ENCODE assay signal across 29 cellular contexts in the genomic region with DNA sequence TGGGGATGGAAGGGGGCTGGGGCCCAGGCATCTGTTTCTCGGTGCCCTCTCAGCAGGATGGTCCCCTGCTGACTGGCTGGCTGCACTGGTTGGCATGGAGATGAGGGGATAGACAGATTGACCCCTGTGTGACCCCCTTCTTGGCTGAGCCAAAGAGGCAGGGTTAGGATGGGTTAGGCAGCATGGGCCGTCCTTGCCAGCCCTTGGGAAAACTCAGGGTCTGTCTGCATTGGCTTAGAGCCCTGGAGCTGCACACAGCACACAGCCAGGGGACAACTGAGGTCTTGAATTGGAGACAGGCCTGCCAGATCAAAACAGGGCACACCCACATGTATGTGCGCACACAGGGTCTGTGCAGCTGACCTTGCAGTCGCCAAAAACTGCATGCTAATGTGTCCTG. TPM values are rescaled to one million over a fixed set of nuclear protein-coding genes. Genes with fewer than 3 reads are reported as not detected.
DNase-seq lines count a peak whose midpoint lies in the region; ATAC-seq, FAIRE-seq and TF ChIP-seq lines count a peak whose summit lies in the region.
"Had no signal": no experiment of that assay in that cellular context is flagged by ENCODE, and none has a peak within 500 bp of the region (broad histone marks: within the 10 kb centered on the region; RNA-seq: fewer than 3 reads in every experiment).

No MANE protein-coding gene starts in this region.

- peak; percentile 3 to 23 for ATAC-seq in left cardiac atrium
- no peak for ATAC-seq in stimulated activated memory B cell treated with anti-CD40 and anti-IgM and Interleukin-4, amounts not matched to agents 10 μg/mL and 1 μg/mL and 100 μg/mL, for 72 hours
- ATAC-seq: CD8-positive, alpha-beta T cell; K562; WTC11 had no signal

- H3K4me3 ChIP-seq in GM23248 (no peak overlapping the region), subcutaneous abdominal adipose tissue (ENCODE audit: low read depth in 1 of 5, low read length in 5 of 5) (no peak overlapping the region), Caco-2 (ENCODE audit: low read depth, low read length) (no peak overlapping the region)
- H3K4me3 ChIP-seq: K562, lung, psoas muscle had no signal

- H3K27ac ChIP-seq in GM23248, result no peak overlapping the region
- peak overlapping the region; percentile 22 for H3K27ac ChIP-seq in angular gyrus (ENCODE audit: low read depth, low read length)
- peak overlapping the region; percentile 75 for H3K27ac ChIP-seq in subcutaneous abdominal adipose tissue (ENCODE audit: low read depth, low read length)
- H3K27ac ChIP-seq: epithelial cell of prostate, neutrophil, psoas muscle had no signal

- H3K4me1 Mint-ChIP-seq in stimulated activated memory B cell treated with anti-CD40 and anti-IgM and Interleukin-4, amounts not matched to agents 10 μg/mL and 1 μg/mL and 100 μg/mL, for 72 hours, result peaks cover 16% of the 10 kb centered on the region
- peaks cover 9% of the 10 kb centered on the region for H3K4me1 Mint-ChIP-seq in Caco-2 (ENCODE audit: low read depth, unreplicated experiment)
- H3K4me1 Mint-ChIP-seq: WTC11 had no signal

- CTCF ChIA-PET in Caco-2 (lab: Charles Lee), result no interaction called here

- H4K20me1 ChIP-seq in GM23248 (ENCODE audit: insufficient read depth), result no peaks in the 10 kb centered on the region

- in situ Hi-C loops in GM23248 (cut with MboI), result no loop called here

- H3K79me2 ChIP-seq in GM23248 (ENCODE audit: insufficient read depth), result peaks cover 98% of the 10 kb centered on the region

- no peak overlapping the region for H2AFZ ChIP-seq in GM23248

- POLR2A ChIA-PET in Caco-2 (lab: Charles Lee), result no interaction called here

- no peak overlapping the region for H3K27ac Mint-ChIP-seq in stimulated activated memory B cell treated with anti-CD40 and anti-IgM and Interleukin-4, amounts not matched to agents 10 μg/mL and 1 μg/mL and 100 μg/mL, for 72 hours
- no peak overlapping the region for H3K27ac Mint-ChIP-seq in Caco-2 (ENCODE audit: unreplicated experiment)
- H3K27ac Mint-ChIP-seq: CD8-positive, alpha-beta T cell; stimulated activated naive CD8-positive, alpha-beta T cell treated with anti-CD3 and anti-CD28 coated beads, Interleukin-15, Interleukin-2, amounts not matched to agents 100 ng/mL and 50 ng/mL, for 24 hours; WTC11 had no signal

- 51 to 55% methylated on average over 4 of the region's 4 CpGs for WGBS in GM23248 (ENCODE audit: low coverage in 1 of 2, low lambda C conversion rate in 2 of 2, missing lambda C conversion rate in 2 of 2), 2 experiments

- no peak overlapping the region for H3K4me3 Mint-ChIP-seq in stimulated activated memory B cell treated with anti-CD40 and anti-IgM and Interleukin-4, amounts not matched to agents 10 μg/mL and 1 μg/mL and 100 μg/mL, for 72 hours
- H3K4me3 Mint-ChIP-seq in Caco-2 (ENCODE audit: unreplicated experiment), result no peak overlapping the region
- H3K4me3 Mint-ChIP-seq: CD8-positive, alpha-beta T cell; central memory CD8-positive, alpha-beta T cell; stimulated activated naive CD8-positive, alpha-beta T cell treated with anti-CD3 and anti-CD28 coated beads, Interleukin-15, Interleukin-2, amounts not matched to agents 100 ng/mL and 50 ng/mL, for 24 hours; WTC11 had no signal

- TF ChIP-seq CTCF in Caco-2 (IDR thresholded peaks at IDR 0.05; ENCODE audit: insufficient read depth in 1 of 2, low read depth in 1 of 2, low read length in 1 of 2, severe bottlenecking in 1 of 2, unreplicated experiment in 1 of 2), result no peak

- H3K36me3 ChIP-seq in GM23248 (ENCODE audit: low read depth) (peaks cover 74% of the 10 kb centered on the region), subcutaneous abdominal adipose tissue (ENCODE audit: control insufficient read depth in 5 of 5, insufficient read depth in 5 of 5, low read length in 5 of 5) (peaks cover 0 to 99% (median 83%) of the 10 kb centered on the region in 5 donors), Caco-2 (ENCODE audit: control insufficient read depth, insufficient read depth, low read length) (peaks cover 8% of the 10 kb centered on the region)
- H3K36me3 ChIP-seq: neutrophil had no signal

- peaks cover 76% of the 10 kb centered on the region for H3F3A ChIP-seq in GM23248 (ENCODE audit: insufficient read depth)

- H3K9ac ChIP-seq in GM23248, result peak overlapping the region; percentile 5; the same call in 1 of the 2 replicates
- peak overlapping the region in 2 of 5 donors; percentile 23 to 40 for H3K9ac ChIP-seq in subcutaneous abdominal adipose tissue (ENCODE audit: low read length in 5 of 5)

- FAIRE-seq in HTR-8/SVneo (lab: Jason Lieb, UNC), result no peak
- FAIRE-seq: islet of Langerhans, K562, urothelium cell line had no signal

- no TSS peak for BruUV-seq in Caco-2 (replicated peaks; lab: Mats Ljungman, UMichigan)

- H3K9me2 ChIP-seq in GM23248 (ENCODE audit: insufficient read depth), result no peaks in the 10 kb centered on the region

- peaks cover 16% of the 10 kb centered on the region for H3K27me3 Mint-ChIP-seq in stimulated activated memory B cell treated with anti-CD40 and anti-IgM and Interleukin-4, amounts not matched to agents 10 μg/mL and 1 μg/mL and 100 μg/mL, for 72 hours
- H3K27me3 Mint-ChIP-seq in Caco-2 (ENCODE audit: insufficient read depth, unreplicated experiment), result no peaks in the 10 kb centered on the region
- H3K27me3 Mint-ChIP-seq: central memory CD8-positive, alpha-beta T cell; stimulated activated naive CD8-positive, alpha-beta T cell treated with anti-CD3 and anti-CD28 coated beads, Interleukin-15, Interleukin-2, amounts not matched to agents 100 ng/mL and 50 ng/mL, for 24 hours had no signal

- H3K4me1 ChIP-seq in GM23248 (ENCODE audit: insufficient read depth), result peaks cover 3% of the 10 kb centered on the region
- peaks cover 14 to 88% (median 70%) of the 10 kb centered on the region in 5 donors for H3K4me1 ChIP-seq in subcutaneous abdominal adipose tissue (ENCODE audit: control insufficient read depth in 5 of 5, insufficient read depth in 5 of 5, low read length in 5 of 5)
- H3K4me1 ChIP-seq in Caco-2, result peaks cover 15% of the 10 kb centered on the region
- H3K4me1 ChIP-seq: psoas muscle had no signal

- no peak for DNase-seq in GM23248
- no peak for DNase-seq in left cardiac atrium
- DNase-seq in Caco-2, result no peak
- DNase-seq in HTR-8/SVneo (ENCODE audit: insufficient read length, low spot score), result no peak
- DNase-seq in H4 (ENCODE audit: low spot score), result no peak
- DNase-seq: activated CD4-positive, alpha-beta T cell treated with anti-CD3 and anti-CD28 coated beads, Interleukin-2, amount 50 U/mL, for 48 hours; activated gamma-delta T cell treated with Interleukin-2 at 50 U/mL for 16 hours; CD8-positive, alpha-beta T cell; DMS79; foreskin melanocyte; H7; hippocampal formation; NCI-H526 treated with DMSO at 0.1 percent for 48 hours; psoas muscle; RPMI8226; stimulated activated CD4-positive, alpha-beta T cell treated with anti-CD3 and anti-CD28 coated beads, Interleukin-4, amount 100 ng/mL, for 24 hours; T1000 had no signal

- intact Hi-C loops in left cardiac atrium (cut with DNase I), result no loop called here
- intact Hi-C loops in Caco-2 (cut with micrococcal nuclease; ENCODE audit: unreplicated experiment), result no loop called here

- no peak overlapping the region for H3K4me2 ChIP-seq in GM23248 (ENCODE audit: unreplicated experiment)

- H3K36me3 Mint-ChIP-seq in stimulated activated memory B cell treated with anti-CD40 and anti-IgM and Interleukin-4, amounts not matched to agents 10 μg/mL and 1 μg/mL and 100 μg/mL, for 72 hours, result no peaks in the 10 kb centered on the region
- H3K36me3 Mint-ChIP-seq in Caco-2 (ENCODE audit: insufficient read depth, unreplicated experiment), result peaks cover 74% of the 10 kb centered on the region

- H3K9me3 ChIP-seq in GM23248 (ENCODE audit: low read depth), result no peaks in the 10 kb centered on the region
- no peaks in the 10 kb centered on the region for H3K9me3 ChIP-seq in subcutaneous abdominal adipose tissue (ENCODE audit: control insufficient read depth in 5 of 5, low read length in 5 of 5)
- no peaks in the 10 kb centered on the region for H3K9me3 ChIP-seq in Caco-2
- H3K9me3 ChIP-seq: neutrophil, psoas muscle had no signal

- H3K9me3 Mint-ChIP-seq in stimulated activated memory B cell treated with anti-CD40 and anti-IgM and Interleukin-4, amounts not matched to agents 10 μg/mL and 1 μg/mL and 100 μg/mL, for 72 hours, result no peaks in the 10 kb centered on the region
- H3K9me3 Mint-ChIP-seq in Caco-2 (ENCODE audit: unreplicated experiment), result no peaks in the 10 kb centered on the region
- H3K9me3 Mint-ChIP-seq: CD8-positive, alpha-beta T cell; central memory CD8-positive, alpha-beta T cell; stimulated activated naive CD8-positive, alpha-beta T cell treated with anti-CD3 and anti-CD28 coated beads, Interleukin-15, Interleukin-2, amounts not matched to agents 100 ng/mL and 50 ng/mL, for 24 hours; WTC11 had no signal

- H3K27me3 ChIP-seq in GM23248 (replicated peaks; ENCODE audit: insufficient read depth), result no peaks in the 10 kb centered on the region
- H3K27me3 ChIP-seq in subcutaneous abdominal adipose tissue (ENCODE audit: control insufficient read depth in 5 of 5, insufficient read depth in 4 of 5, low read length in 5 of 5), result no peaks in the 10 kb centered on the region
- no peaks in the 10 kb centered on the region for H3K27me3 ChIP-seq in Caco-2 (replicated peaks; ENCODE audit: control insufficient read depth, insufficient read depth, low read length)

RNA-seq across cellular contexts. Expression of a gene that starts 11.2 kb away (rescaled TPM):
- total RNA-seq in GM23248 (2014; rRNA removed; shearing (Covaris generic)), result not detected in 2 replicates
- polyA plus RNA-seq in GM23248 (2016; fragmentation: Nextera tagmentation; extraction: Ambion mirVana), result 0.60 TPM in 1 of 2 replicates, not detected in the other
- total RNA-seq in left cardiac atrium, result not detected
- total RNA-seq in Caco-2 (2022), result not detected in 2 replicates
- total RNA-seq in H4 (2014; rRNA removed; shearing (Covaris generic)), result not detected in 2 replicates
- total RNA-seq: CD8-positive, alpha-beta T cell; H7; K562; lung; psoas muscle; WTC11 had no signal
- polyA plus RNA-seq: K562, lung, psoas muscle had no signal

RNA-seq across cellular contexts. Expression of a gene that starts 30.4 kb away (rescaled TPM):
- 257 and 296 TPM in 2 replicates for total RNA-seq in GM23248 (2014; rRNA removed; shearing (Covaris generic))
- polyA plus RNA-seq in GM23248 (2016; fragmentation: Nextera tagmentation; extraction: Ambion mirVana), result 161 and 166 TPM in 2 replicates
- total RNA-seq in left cardiac atrium (100 to 1,000 TPM; 188 to 222 TPM), Caco-2 (2022) (106 and 111 TPM in 2 replicates)
- 5.8 and 6.5 TPM in 2 replicates for total RNA-seq in H4 (2014; rRNA removed; shearing (Covaris generic))

RNA-seq across cellular contexts. Expression of a gene that starts 47.5 kb away (rescaled TPM):
- total RNA-seq in GM23248 (2014; rRNA removed; shearing (Covaris generic)), result 95.1 and 103 TPM in 2 replicates
- 67.4 and 70.7 TPM in 2 replicates for polyA plus RNA-seq in GM23248 (2016; fragmentation: Nextera tagmentation; extraction: Ambion mirVana)
- 10 to 100 TPM; 77.7 to 78.1 TPM for total RNA-seq in left cardiac atrium
- total RNA-seq in Caco-2 (2022), result 44.2 and 49.5 TPM in 2 replicates
- total RNA-seq in H4 (2014; rRNA removed; shearing (Covaris generic)), result 9.3 and 17.9 TPM in 2 replicates

RNA-seq across cellular contexts. Expression of a gene that starts 57.9 kb away (rescaled TPM):
- 5.6 and 5.7 TPM in 2 replicates for total RNA-seq in GM23248 (2014; rRNA removed; shearing (Covaris generic))
- polyA plus RNA-seq in GM23248 (2016; fragmentation: Nextera tagmentation; extraction: Ambion mirVana), result 5.4 and 6.7 TPM in 2 replicates
- total RNA-seq in left cardiac atrium (1 to 10 TPM in 1 of 2 donors, under 1 TPM in 1; 0.50 to 2.1 TPM), Caco-2 (2022) (10.0 and 10.6 TPM in 2 replicates)
- 5.6 and 10.7 TPM in 2 replicates for total RNA-seq in H4 (2014; rRNA removed; shearing (Covaris generic))

Comparison
In these comparisons a context has a peak if more than half of its experiments do, and no peak if none do; other contexts are left out.
1. RNA of a gene that starts 30.4 kb away (total RNA-seq): 257 to 296 TPM in GM23248, 188 to 222 TPM in left cardiac atrium and 106 to 111 TPM in Caco-2; 5.8 to 6.5 TPM in H4; every median in the first group is over 10 times any median in the second.